Comparison of ENCODE assay signal across 23 cellular contexts in the genomic region with DNA sequence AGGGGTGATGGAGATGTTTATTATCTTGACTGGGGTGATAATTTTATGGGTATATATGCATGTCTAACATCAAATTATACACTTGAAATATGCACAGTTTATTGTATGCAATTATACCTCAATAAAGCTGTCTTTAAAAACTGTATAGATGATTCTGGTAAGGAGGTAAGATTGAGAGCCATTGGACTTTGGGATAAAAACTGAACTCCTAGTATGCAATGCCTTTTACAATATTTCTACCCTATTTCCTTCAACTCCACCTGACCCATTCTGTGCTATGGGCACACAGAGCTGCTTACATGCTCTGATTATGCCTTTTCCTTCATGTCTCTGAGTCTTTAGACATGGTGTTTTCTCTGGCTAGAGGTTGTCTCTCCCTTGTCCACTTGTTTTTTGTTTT.
DNase-seq lines count a peak whose midpoint lies in the region; ATAC-seq, FAIRE-seq and TF ChIP-seq lines count a peak whose summit lies in the region.
"Had no signal": no experiment of that assay in that cellular context is flagged by ENCODE, and none has a peak within 500 bp of the region (broad histone marks: within the 10 kb centered on the region; RNA-seq: fewer than 3 reads in every experiment).

No MANE protein-coding gene starts in this region.

- CTCF ChIA-PET in A673 (lab: Charles Lee): no interaction called here

- H3K36me3 ChIP-seq in mucosa of descending colon (ENCODE audit: low read depth) (no peaks in the 10 kb centered on the region), A673 (ENCODE audit: insufficient read depth, low read length, poor library complexity, severe bottlenecking) (no peaks in the 10 kb centered on the region)
- H3K36me3 ChIP-seq: BLaER1 treated with 17β-estradiol and CSF1 and Interleukin-3, amounts not matched to agents 10 nM and 100 nM had no signal

- no peak overlapping the region for H3K4me3 Mint-ChIP-seq in dendritic cell treated with granulocyte-macrophage colony-stimulating factor and Interleukin-4, amounts not matched to agents 40 ng/mL and 50 ng/mL, for 4 days
- no peak overlapping the region for H3K4me3 Mint-ChIP-seq in stimulated activated naive CD8-positive, alpha-beta T cell treated with anti-CD3 and anti-CD28 coated beads, Interleukin-15, amount 100 ng/mL, for 72 hours
- H3K4me3 Mint-ChIP-seq: B cell; CD4-positive, alpha-beta T cell; CD8-positive, alpha-beta T cell had no signal

- H3K4me1 Mint-ChIP-seq in dendritic cell treated with granulocyte-macrophage colony-stimulating factor and Interleukin-4, amounts not matched to agents 40 ng/mL and 50 ng/mL, for 4 days (ENCODE audit: low read depth): peaks cover 10% of the 10 kb centered on the region
- no peaks in the 10 kb centered on the region for H3K4me1 Mint-ChIP-seq in stimulated activated naive CD8-positive, alpha-beta T cell treated with anti-CD3 and anti-CD28 coated beads, Interleukin-15, amount 100 ng/mL, for 72 hours
- H3K4me1 Mint-ChIP-seq: B cell had no signal

- POLR2A ChIA-PET in A673 (lab: Charles Lee; ENCODE audit: low non-redundant PET): no interaction called here

- peak; percentile 74 for ATAC-seq in mucosa of descending colon
- ATAC-seq in stimulated activated naive CD8-positive, alpha-beta T cell treated with anti-CD3 and anti-CD28 coated beads, Interleukin-15, amount 100 ng/mL, for 72 hours: no peak
- ATAC-seq: CD8-positive, alpha-beta T cell had no signal

- FAIRE-seq in colon (lab: Jason Lieb, UNC): peak; percentile 58
- FAIRE-seq: A204.1, D721Med, G401.6, GM12891, GM19239 had no signal

- BruUV-seq in A673 (replicated peaks; lab: Mats Ljungman, UMichigan): no TSS peak

- H3K4me1 ChIP-seq in mucosa of descending colon (ENCODE audit: low read depth) (peaks cover 18% of the 10 kb centered on the region), A673 (ENCODE audit: insufficient read depth, low read length, poor library complexity, severe bottlenecking) (no peaks in the 10 kb centered on the region)
- H3K4me1 ChIP-seq: Caco-2 had no signal

- H3K36me3 Mint-ChIP-seq in dendritic cell treated with granulocyte-macrophage colony-stimulating factor and Interleukin-4, amounts not matched to agents 40 ng/mL and 50 ng/mL, for 4 days (ENCODE audit: low read depth): no peaks in the 10 kb centered on the region
- H3K36me3 Mint-ChIP-seq: CD8-positive, alpha-beta T cell had no signal

- peaks cover 19% of the 10 kb centered on the region for H3K9me3 Mint-ChIP-seq in dendritic cell treated with granulocyte-macrophage colony-stimulating factor and Interleukin-4, amounts not matched to agents 40 ng/mL and 50 ng/mL, for 4 days
- peaks cover 0 to 4% of the 10 kb centered on the region in 2 donors for H3K9me3 Mint-ChIP-seq in stimulated activated naive CD8-positive, alpha-beta T cell treated with anti-CD3 and anti-CD28 coated beads, Interleukin-15, amount 100 ng/mL, for 72 hours
- H3K9me3 Mint-ChIP-seq: CD8-positive, alpha-beta T cell had no signal

- no peaks in the 10 kb centered on the region for H3K27me3 ChIP-seq in A673 (replicated peaks; ENCODE audit: insufficient read depth, low read depth, low read length, poor library complexity)
- H3K27me3 ChIP-seq: BLaER1 treated with 17β-estradiol and CSF1 and Interleukin-3, amounts not matched to agents 10 nM and 100 nM had no signal

- H3K9me3 ChIP-seq in mucosa of descending colon: no peaks in the 10 kb centered on the region
- no peaks in the 10 kb centered on the region for H3K9me3 ChIP-seq in A673 (ENCODE audit: low read depth, low read length, poor library complexity, severe bottlenecking)
- H3K9me3 ChIP-seq: BLaER1 treated with 17β-estradiol and CSF1 and Interleukin-3, amounts not matched to agents 10 nM and 100 nM; Caco-2 had no signal

- peak overlapping the region; percentile 40 for H3K27ac Mint-ChIP-seq in dendritic cell treated with granulocyte-macrophage colony-stimulating factor and Interleukin-4, amounts not matched to agents 40 ng/mL and 50 ng/mL, for 4 days
- no peak overlapping the region for H3K27ac Mint-ChIP-seq in stimulated activated naive CD8-positive, alpha-beta T cell treated with anti-CD3 and anti-CD28 coated beads, Interleukin-15, amount 100 ng/mL, for 72 hours
- H3K27ac Mint-ChIP-seq: B cell; CD4-positive, alpha-beta T cell; CD8-positive, alpha-beta T cell had no signal

- H3K4me3 ChIP-seq in mucosa of descending colon: no peak overlapping the region
- H3K4me3 ChIP-seq in A673 (ENCODE audit: low read depth, low read length, poor library complexity, severe bottlenecking): no peak overlapping the region
- H3K4me3 ChIP-seq: BLaER1 treated with 17β-estradiol and CSF1 and Interleukin-3, amounts not matched to agents 10 nM and 100 nM had no signal

- TF ChIP-seq CTCF in mucosa of descending colon (IDR thresholded peaks at IDR 0.05) (no peak), A673 (conservative IDR thresholded peaks at IDR 0.05; ENCODE audit: low read depth, low read length) (no peak)

- H3K27me3 Mint-ChIP-seq in dendritic cell treated with granulocyte-macrophage colony-stimulating factor and Interleukin-4, amounts not matched to agents 40 ng/mL and 50 ng/mL, for 4 days: no peaks in the 10 kb centered on the region
- no peaks in the 10 kb centered on the region for H3K27me3 Mint-ChIP-seq in stimulated activated naive CD8-positive, alpha-beta T cell treated with anti-CD3 and anti-CD28 coated beads, Interleukin-15, amount 100 ng/mL, for 72 hours
- H3K27me3 Mint-ChIP-seq: B cell; CD4-positive, alpha-beta T cell had no signal

- no peak overlapping the region for H3K27ac ChIP-seq in A673 (ENCODE audit: low read depth, low read length, poor library complexity, severe bottlenecking)
- H3K27ac ChIP-seq: BLaER1 treated with 17β-estradiol and CSF1 and Interleukin-3, amounts not matched to agents 10 nM and 100 nM; C4-2B had no signal

- DNase-seq in mucosa of descending colon: no peak
- no peak for DNase-seq in stimulated activated naive CD8-positive, alpha-beta T cell treated with anti-CD3 and anti-CD28 coated beads, Interleukin-15, amount 100 ng/mL, for 72 hours
- DNase-seq in A673 (ENCODE audit: low spot score): no peak
- no peak for DNase-seq in posterior vena cava (ENCODE audit: low spot score)
- no peak for DNase-seq in NCI-H82 (lab: John Stamatoyannopoulos, UW)
- DNase-seq: 8988T; AML-193; Caco-2; Calu3; CD4-positive, alpha-beta T cell; CD8-positive, alpha-beta T cell; DMS79 treated with DMSO at 0.1 percent for 48 hours; GF-D8 had no signal

- intact Hi-C loops in dendritic cell treated with granulocyte-macrophage colony-stimulating factor and Interleukin-4, amounts not matched to agents 40 ng/mL and 50 ng/mL, for 4 days (cut with micrococcal nuclease): no loop called here
- intact Hi-C loops in mucosa of descending colon (cut with DNase I, micrococcal nuclease): no loop called here
- intact Hi-C loops in A673 (cut with micrococcal nuclease; ENCODE audit: unreplicated experiment): no loop called here
- intact Hi-C loops in posterior vena cava (cut with DNase I): loop anchor here in 1 of 2 donors (2.0 kb wide), 1 partner anchor 13 kb away; no protein-coding TSS in a partner anchor
